16 cellular contexts compared by ENCODE assay signal in the genomic region with DNA sequence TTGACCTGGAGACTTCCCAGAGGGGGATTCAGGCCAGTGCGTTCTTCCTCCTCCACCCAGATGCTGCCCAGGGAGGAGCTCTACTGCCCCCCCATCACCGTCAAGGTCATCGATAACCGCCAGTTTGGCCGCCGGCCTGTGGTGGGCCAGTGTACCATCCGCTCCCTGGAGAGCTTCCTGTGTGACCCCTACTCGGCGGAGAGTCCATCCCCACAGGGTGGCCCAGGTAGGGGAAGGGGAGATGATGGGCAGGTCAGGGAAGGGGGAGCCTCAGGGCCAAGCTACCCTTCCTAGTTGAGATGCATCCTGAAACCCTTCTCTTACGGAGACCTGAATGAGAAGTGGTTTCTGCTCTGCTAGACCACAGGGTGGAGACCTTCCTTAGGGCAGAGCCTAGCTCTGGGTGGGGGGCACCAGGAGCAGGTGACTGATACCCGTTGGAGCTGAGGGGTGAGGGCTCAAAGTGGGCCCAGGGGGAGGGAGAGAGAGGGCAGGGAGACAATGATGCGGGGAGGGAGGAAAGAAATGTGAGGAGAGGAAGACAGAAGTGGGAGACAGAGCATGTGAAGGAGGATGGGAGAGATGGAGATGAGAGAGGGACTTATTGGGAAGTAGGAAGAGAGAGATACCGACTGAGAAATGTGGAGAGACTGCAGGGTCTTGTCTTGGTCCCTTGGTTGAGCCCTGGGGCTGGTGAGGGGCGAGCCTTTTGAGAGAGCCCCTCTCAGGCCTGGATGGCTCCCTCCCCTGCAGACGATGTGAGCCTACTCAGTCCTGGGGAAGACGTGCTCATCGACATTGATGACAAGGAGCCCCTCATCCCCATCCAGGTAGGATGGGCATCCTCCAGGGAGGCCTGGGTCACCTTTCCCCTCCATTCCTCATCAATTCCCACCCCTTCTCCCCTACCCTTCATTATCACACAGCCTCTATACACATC.
DNase-seq lines count a peak whose midpoint lies in the region; ATAC-seq and TF ChIP-seq lines count a peak whose summit lies in the region.
"Had no signal": no experiment of that assay in that cellular context is flagged by ENCODE, and none has a peak within 500 bp of the region (broad histone marks: within the 10 kb centered on the region; RNA-seq: fewer than 3 reads in every experiment).

No MANE protein-coding gene starts in this region.

- no peaks in the 10 kb centered on the region for H3K36me3 ChIP-seq in H7 (replicated peaks; ENCODE audit: control insufficient read depth, insufficient read depth, low read length)
- peaks cover 0 to 28% (median 21%) of the 10 kb centered on the region in 4 donors for H3K36me3 ChIP-seq in esophagus muscularis mucosa
- H3K36me3 ChIP-seq in trophoblast cell (ENCODE audit: control insufficient read depth in 1 of 2, insufficient read depth in 2 of 2, low read length in 2 of 2), result peaks cover 3 to 14% of the 10 kb centered on the region in 2 experiments

- POLR2A ChIA-PET in WTC11 (lab: Charles Lee), result no interaction called here

- TF ChIP-seq CTCF in WTC11 (IDR thresholded peaks at IDR 0.05), result no peak
- TF ChIP-seq CTCF in esophagus muscularis mucosa (IDR thresholded peaks at IDR 0.05), result no peak
- TF ChIP-seq CTCF in endothelial cell (IDR thresholded peaks at IDR 0.05; ENCODE audit: unreplicated experiment), result no peak

- no peak for ATAC-seq in WTC11
- ATAC-seq: activated CD4-positive, CD25-positive, alpha-beta regulatory T cell treated with anti-CD3 and anti-CD28 coated beads, Interleukin-2, amount 50 U/mL, for 24 hours had no signal

- H3K79me1 ChIP-seq in trophoblast cell (ENCODE audit: low read length), result no peaks in the 10 kb centered on the region

- no peaks in the 10 kb centered on the region for H3K79me2 ChIP-seq in trophoblast cell (ENCODE audit: control insufficient read depth, insufficient read depth, low read length, poor library complexity)

- DNase-seq in H7, result peak; percentile 23
- peak; percentile 5 for DNase-seq in WTC11 (ENCODE audit: low spot score)
- DNase-seq in esophagus muscularis mucosa (ENCODE audit: extremely low spot score), result peak; percentile 84
- DNase-seq in posterior vena cava (ENCODE audit: low spot score), result peak; percentile 66
- no peak for DNase-seq in trophoblast cell
- DNase-seq in endothelial cell (ENCODE audit: low spot score), result no peak
- no peak for DNase-seq in kidney tubule cell (ENCODE audit: low spot score)
- no peak for DNase-seq in AG20443 (ENCODE audit: low spot score)
- DNase-seq: activated gamma-delta T cell, MM.1S, NCI-H1436 treated with DMSO at 0.1 percent for 48 hours, NCI-H2227 treated with DMSO at 0.1 percent for 48 hours, spleen had no signal

- no peak for TF ChIP-seq POLR2A in esophagus muscularis mucosa (IDR thresholded peaks at IDR 0.05; ENCODE audit: low read depth)

- no peak overlapping the region for H3K18ac ChIP-seq in trophoblast cell (ENCODE audit: low read length)

- no peak overlapping the region for H4K12ac ChIP-seq in trophoblast cell (ENCODE audit: low read depth, low read length)

- H3K9me3 ChIP-seq in esophagus muscularis mucosa (no peaks in the 10 kb centered on the region), trophoblast cell (ENCODE audit: insufficient read depth, low read depth, low read length) (peaks cover 3% of the 10 kb centered on the region)
- H3K9me3 ChIP-seq: Caco-2, spleen had no signal

- H3K9me3 Mint-ChIP-seq in WTC11 (no peaks in the 10 kb centered on the region), endothelial cell (ENCODE audit: unreplicated experiment) (no peaks in the 10 kb centered on the region)
- H3K9me3 Mint-ChIP-seq: T-helper 2 cell treated with Interferon-gamma antibody and Interleukin-4, amounts not matched to agents 5 μg/mL and 100 μg/mL, for 36 hours had no signal

- no peak overlapping the region for H3K9ac ChIP-seq in trophoblast cell (ENCODE audit: low read length)

- H3K36me3 Mint-ChIP-seq in WTC11 (no peaks in the 10 kb centered on the region), endothelial cell (ENCODE audit: low read depth, unreplicated experiment) (peaks cover 51% of the 10 kb centered on the region)

- TF ChIP-seq EP300 in esophagus muscularis mucosa (IDR thresholded peaks at IDR 0.05), result no peak

- no peak overlapping the region for H3K23ac ChIP-seq in trophoblast cell (ENCODE audit: low read length)

- no peak overlapping the region for H2AFZ ChIP-seq in trophoblast cell (ENCODE audit: insufficient read depth, low read length, poor library complexity)

- no peak overlapping the region for H3K4me2 ChIP-seq in trophoblast cell (ENCODE audit: low read length)

- no peak overlapping the region for H2AK5ac ChIP-seq in trophoblast cell (ENCODE audit: low read length)

- no peak overlapping the region for H2BK120ac ChIP-seq in trophoblast cell (ENCODE audit: insufficient read depth, low read length, poor library complexity)

- H4K8ac ChIP-seq in trophoblast cell (ENCODE audit: low read depth, low read length), result no peak overlapping the region

- H3K4ac ChIP-seq in trophoblast cell (ENCODE audit: low read depth, low read length), result no peak overlapping the region

- H3K4me1 ChIP-seq in esophagus muscularis mucosa (peaks cover 22 to 33% (median 26%) of the 10 kb centered on the region in 4 donors), trophoblast cell (ENCODE audit: control insufficient read depth in 1 of 2, insufficient read depth in 2 of 2, low read length in 2 of 2) (peaks cover 0 to 4% of the 10 kb centered on the region in 2 experiments)
- H3K4me1 ChIP-seq: Caco-2 had no signal

- no peak overlapping the region for H3K4me3 Mint-ChIP-seq in WTC11
- no peak overlapping the region for H3K4me3 Mint-ChIP-seq in endothelial cell (ENCODE audit: unreplicated experiment)
- H3K4me3 Mint-ChIP-seq: T-helper 2 cell treated with Interferon-gamma antibody and Interleukin-4, amounts not matched to agents 5 μg/mL and 100 μg/mL, for 36 hours had no signal

- intact Hi-C loops in esophagus muscularis mucosa (cut with DNase I), result loop anchor here (5.0 kb wide), 1 partner anchor 539 kb away; no protein-coding TSS in a partner anchor
- intact Hi-C loops in posterior vena cava (cut with DNase I), result loop anchor here in 1 of 2 donors (5.0 kb wide), 1 partner anchor 184 kb away; no protein-coding TSS in a partner anchor

- H3K27me3 Mint-ChIP-seq in WTC11 (ENCODE audit: low read depth), result no peaks in the 10 kb centered on the region
- H3K27me3 Mint-ChIP-seq in endothelial cell (ENCODE audit: unreplicated experiment), result peaks cover 34% of the 10 kb centered on the region

- H3K27ac ChIP-seq in esophagus muscularis mucosa (replicated peaks in 1 of 4) (no peak overlapping the region), trophoblast cell (ENCODE audit: low read depth, low read length) (no peak overlapping the region)

- H2BK5ac ChIP-seq in trophoblast cell (ENCODE audit: low read depth, low read length, poor library complexity), result no peak overlapping the region

- H3K4me3 ChIP-seq in H7 (ENCODE audit: insufficient read depth, low read depth, low read length), result no peak overlapping the region
- H3K4me3 ChIP-seq in esophagus muscularis mucosa, result no peak overlapping the region
- no peak overlapping the region for H3K4me3 ChIP-seq in trophoblast cell (ENCODE audit: low read depth, low read length)
- H3K4me3 ChIP-seq: spleen had no signal

- CTCF ChIA-PET in WTC11 (lab: Charles Lee), result no interaction called here

- H3K27me3 ChIP-seq in H7 (ENCODE audit: control insufficient read depth, insufficient read depth, low read length) (no peaks in the 10 kb centered on the region), esophagus muscularis mucosa (no peaks in the 10 kb centered on the region), trophoblast cell (ENCODE audit: insufficient read depth, low read length) (no peaks in the 10 kb centered on the region)
- H3K27me3 ChIP-seq: spleen had no signal

- no peak overlapping the region for H4K91ac ChIP-seq in trophoblast cell (ENCODE audit: low read depth, low read length)

- no peak overlapping the region for H2BK12ac ChIP-seq in trophoblast cell (ENCODE audit: low read length)

- H3K27ac Mint-ChIP-seq in WTC11 (no peak overlapping the region), endothelial cell (ENCODE audit: unreplicated experiment) (no peak overlapping the region)
- H3K27ac Mint-ChIP-seq: T-helper 2 cell treated with Interferon-gamma antibody and Interleukin-4, amounts not matched to agents 5 μg/mL and 100 μg/mL, for 36 hours had no signal

- 93% methylated on average over 8 of the region's 17 CpGs for WGBS in esophagus muscularis mucosa
- WGBS in trophoblast cell (ENCODE audit: extremely low coverage, insufficient coverage, insufficient read length), result no CpG with 5 or more reads among the region's 17 CpGs

- H3K14ac ChIP-seq in trophoblast cell (ENCODE audit: low read length), result no peak overlapping the region

- H3K4me1 Mint-ChIP-seq in WTC11 (no peaks in the 10 kb centered on the region), endothelial cell (ENCODE audit: unreplicated experiment) (peaks cover 36% of the 10 kb centered on the region)

TF ChIP-seq in WTC11, 78 proteins besides CTCF, POLR2A, EP300 and RAD21 (continues in another document):
- TF ChIP-seq ZNF423 (CRISPR knock-in tag; IDR thresholded peaks at IDR 0.05), result no peak
- no peak for TF ChIP-seq EMX1 (CRISPR knock-in tag; IDR thresholded peaks at IDR 0.05)
- TF ChIP-seq, protein P1, sequence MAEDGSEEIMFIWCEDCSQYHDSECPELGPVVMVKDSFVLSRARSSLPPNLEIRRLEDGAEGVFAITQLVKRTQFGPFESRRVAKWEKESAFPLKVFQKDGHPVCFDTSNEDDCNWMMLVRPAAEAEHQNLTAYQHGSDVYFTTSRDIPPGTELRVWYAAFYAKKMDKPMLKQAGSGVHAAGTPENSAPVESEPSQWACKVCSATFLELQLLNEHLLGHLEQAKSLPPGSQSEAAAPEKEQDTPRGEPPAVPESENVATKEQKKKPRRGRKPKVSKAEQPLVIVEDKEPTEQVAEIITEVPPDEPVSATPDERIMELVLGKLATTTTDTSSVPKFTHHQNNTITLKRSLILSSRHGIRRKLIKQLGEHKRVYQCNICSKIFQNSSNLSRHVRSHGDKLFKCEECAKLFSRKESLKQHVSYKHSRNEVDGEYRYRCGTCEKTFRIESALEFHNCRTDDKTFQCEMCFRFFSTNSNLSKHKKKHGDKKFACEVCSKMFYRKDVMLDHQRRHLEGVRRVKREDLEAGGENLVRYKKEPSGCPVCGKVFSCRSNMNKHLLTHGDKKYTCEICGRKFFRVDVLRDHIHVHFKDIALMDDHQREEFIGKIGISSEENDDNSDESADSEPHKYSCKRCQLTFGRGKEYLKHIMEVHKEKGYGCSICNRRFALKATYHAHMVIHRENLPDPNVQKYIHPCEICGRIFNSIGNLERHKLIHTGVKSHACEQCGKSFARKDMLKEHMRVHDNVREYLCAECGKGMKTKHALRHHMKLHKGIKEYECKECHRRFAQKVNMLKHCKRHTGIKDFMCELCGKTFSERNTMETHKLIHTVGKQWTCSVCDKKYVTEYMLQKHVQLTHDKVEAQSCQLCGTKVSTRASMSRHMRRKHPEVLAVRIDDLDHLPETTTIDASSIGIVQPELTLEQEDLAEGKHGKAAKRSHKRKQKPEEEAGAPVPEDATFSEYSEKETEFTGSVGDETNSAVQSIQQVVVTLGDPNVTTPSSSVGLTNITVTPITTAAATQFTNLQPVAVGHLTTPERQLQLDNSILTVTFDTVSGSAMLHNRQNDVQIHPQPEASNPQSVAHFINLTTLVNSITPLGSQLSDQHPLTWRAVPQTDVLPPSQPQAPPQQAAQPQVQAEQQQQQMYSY (CRISPR knock-in tag; IDR thresholded peaks at IDR 0.05), result no peak
- TF ChIP-seq CREB1 (CRISPR knock-in tag; IDR thresholded peaks at IDR 0.05), result no peak

Comparison
In these comparisons a context has a peak if more than half of its experiments do, and no peak if none do; other contexts are left out.
1. DNase-seq: peak in H7 (single experiment), WTC11 (single experiment), esophagus muscularis mucosa (single experiment) and posterior vena cava (single experiment); none in trophoblast cell (0 of 2), endothelial cell (single experiment), kidney tubule cell (single experiment) and AG20443 (single experiment).